In genomic region chr13:67147257-67148218, GRCh38 we compare ENCODE assay signal across 10 cellular contexts.
DNase-seq lines count a peak whose midpoint lies in the region; ATAC-seq and TF ChIP-seq lines count a peak whose summit lies in the region.
"Had no signal": no experiment of that assay in that cellular context is flagged by ENCODE, and none has a peak within 500 bp of the region (broad histone marks: within the 10 kb centered on the region; RNA-seq: fewer than 3 reads in every experiment).

No MANE protein-coding gene starts in this region.

- peak; percentile 31 for DNase-seq in AG04449 (ENCODE audit: low read depth, low spot score)
- DNase-seq in dermis blood vessel endothelial cell = peak; percentile 72
- no peak for DNase-seq in lower lobe of right lung
- no peak for DNase-seq in activated CD4-positive, CD25-positive, alpha-beta regulatory T cell (lab: John Stamatoyannopoulos, UW)
- no peak for DNase-seq in NCI-H2029 (lab: John Stamatoyannopoulos, UW)
- DNase-seq: activated naive CD4-positive, alpha-beta T cell treated with anti-CD3 and anti-CD28 coated beads, Interleukin-2, amount 50 U/mL, for 16 hours; CD8-positive, alpha-beta T cell had no signal

- ATAC-seq in lower lobe of right lung = peak in 1 of 2 donors; percentile 42
- no peak for ATAC-seq in HG03095 (IDR thresholded peaks at IDR 0.05; ENCODE audit: unreplicated experiment)
- no peak for ATAC-seq in GM21447 (IDR thresholded peaks at IDR 0.05; ENCODE audit: unreplicated experiment)
- ATAC-seq: CD8-positive, alpha-beta T cell had no signal

- peaks cover 30% of the 10 kb centered on the region for H3K4me1 ChIP-seq in HUES48 (ENCODE audit: control insufficient read depth, insufficient read depth, low read length)
- peaks cover 15% of the 10 kb centered on the region for H3K4me1 ChIP-seq in lower lobe of right lung

- no peak for TF ChIP-seq CTCF in AG04449 (IDR thresholded peaks at IDR 0.05; ENCODE audit: insufficient read depth, low read length, missing control alignments)
- no peak for TF ChIP-seq CTCF in lower lobe of right lung (IDR thresholded peaks at IDR 0.05)

- CTCF ChIA-PET in AG04449 (lab: Yijun Ruan, JAX) = interaction anchor here (1.2 kb wide), 1 partner anchor 76 kb away, joined by 3 read pairs; no protein-coding TSS in a partner anchor

- H3K4me3 ChIP-seq in AG04449 (ENCODE audit: low read depth, low read length) (no peak overlapping the region), HUES48 (ENCODE audit: low read depth, low read length) (peak overlapping the region; percentile 7; the same call in 1 of the 2 replicates), lower lobe of right lung (no peak overlapping the region)

- H3K27me3 ChIP-seq in HUES48 (ENCODE audit: control insufficient read depth, insufficient read depth, low read length) = no peaks in the 10 kb centered on the region
- H3K27me3 ChIP-seq in lower lobe of right lung (ENCODE audit: low read depth) = no peaks in the 10 kb centered on the region

- POLR2A ChIA-PET in AG04449 (lab: Yijun Ruan, JAX) = no interaction called here

- intact Hi-C loops in lower lobe of right lung (cut with DNase I) = no loop called here

- no peak overlapping the region; the same call in 1 of the 2 replicates for H3K9ac ChIP-seq in HUES48 (ENCODE audit: low read depth, low read length)

- no peaks in the 10 kb centered on the region for H3K36me3 ChIP-seq in HUES48 (ENCODE audit: control insufficient read depth, insufficient read depth, low read length)
- H3K36me3 ChIP-seq in lower lobe of right lung = no peaks in the 10 kb centered on the region

- no peaks in the 10 kb centered on the region for H3K9me3 ChIP-seq in HUES48 (ENCODE audit: control insufficient read depth, insufficient read depth, low read length)
- H3K9me3 ChIP-seq in lower lobe of right lung = no peaks in the 10 kb centered on the region

- H3K27ac ChIP-seq in HUES48 (ENCODE audit: low read depth, low read length) (peak overlapping the region; percentile 53), lower lobe of right lung (peak overlapping the region; percentile 25)

Comparison
In these comparisons a context has a peak if more than half of its experiments do, and no peak if none do; other contexts are left out.
1. DNase-seq: peak in AG04449 (single experiment) and dermis blood vessel endothelial cell (single experiment); none in lower lobe of right lung (single experiment), activated CD4-positive, CD25-positive, alpha-beta regulatory T cell (0 of 4) and NCI-H2029 (single experiment).